Comparison of ENCODE assay signal across 1 cellular context in the genomic region with DNA sequence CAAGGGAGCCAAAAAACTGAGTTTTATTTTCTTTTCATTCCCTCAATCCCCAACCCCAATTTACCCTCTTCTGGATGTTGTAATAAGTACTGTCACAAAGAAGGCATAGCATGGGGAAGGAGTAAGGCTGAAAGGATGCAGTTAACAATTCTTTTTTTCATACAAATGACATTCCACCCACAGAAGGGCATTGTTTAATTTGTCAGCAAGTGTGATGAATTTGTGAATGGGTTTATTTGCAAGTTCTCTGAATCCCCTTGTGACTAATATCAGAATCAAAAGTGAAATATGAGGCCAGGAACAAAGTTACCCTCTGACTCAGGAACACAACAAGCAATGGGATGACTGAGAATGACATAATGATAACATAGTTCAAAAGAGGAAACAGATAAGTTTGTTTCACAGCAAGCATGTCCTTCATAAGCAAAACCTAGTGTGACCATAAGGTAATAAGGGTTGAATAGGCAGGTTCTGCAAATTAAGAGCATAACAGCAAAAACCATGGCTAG.
A peak's percentile ranks its signal among the peaks of the same experiment; 100 is the strongest.
TF ChIP-seq lines count a peak whose summit lies in the region.

No MANE protein-coding gene starts in this region.

TF ChIP-seq in HEK293, 187 proteins besides CTCF, POLR2A, EP300 and RAD21 (continued from another document):
- peak; percentile 47 for TF ChIP-seq ZNF518A (tag by site-specific recombination; conservative IDR thresholded peaks at IDR 0.05; ENCODE audit: low read depth)
- peak; percentile 30; the same call in 1 of the 2 replicates for TF ChIP-seq ZXDB (tag by site-specific recombination; IDR thresholded peaks at IDR 0.05)
- TF ChIP-seq ZNF626 (tag by site-specific recombination; IDR thresholded peaks at IDR 0.05), result no peak
- no peak for TF ChIP-seq ZNF529 (tag by site-specific recombination; IDR thresholded peaks at IDR 0.05; ENCODE audit: insufficient replicate concordance)
- no peak for TF ChIP-seq EGR2 (tag by site-specific recombination; IDR thresholded peaks at IDR 0.05; ENCODE audit: low read depth)
- no peak for TF ChIP-seq GLIS1 (tag by site-specific recombination; IDR thresholded peaks at IDR 0.05)
- peak; percentile 85 for TF ChIP-seq ATF2 (tag by site-specific recombination; IDR thresholded peaks at IDR 0.05; ENCODE audit: low read depth)
- TF ChIP-seq ZNF580 (tag by site-specific recombination; IDR thresholded peaks at IDR 0.05), result 0 out of 2 replicates have a peak, but pooled peaks have one; percentile 28
- TF ChIP-seq ZNF146 (tag by site-specific recombination; IDR thresholded peaks at IDR 0.05), result peak; percentile 52; the same call in 1 of the 2 replicates
- TF ChIP-seq KLF10 (tag by site-specific recombination; IDR thresholded peaks at IDR 0.05), result peak; percentile 54
- TF ChIP-seq ZNF202 (tag by site-specific recombination; IDR thresholded peaks at IDR 0.05; ENCODE audit: borderline replicate concordance), result no peak
- TF ChIP-seq, protein P1, sequence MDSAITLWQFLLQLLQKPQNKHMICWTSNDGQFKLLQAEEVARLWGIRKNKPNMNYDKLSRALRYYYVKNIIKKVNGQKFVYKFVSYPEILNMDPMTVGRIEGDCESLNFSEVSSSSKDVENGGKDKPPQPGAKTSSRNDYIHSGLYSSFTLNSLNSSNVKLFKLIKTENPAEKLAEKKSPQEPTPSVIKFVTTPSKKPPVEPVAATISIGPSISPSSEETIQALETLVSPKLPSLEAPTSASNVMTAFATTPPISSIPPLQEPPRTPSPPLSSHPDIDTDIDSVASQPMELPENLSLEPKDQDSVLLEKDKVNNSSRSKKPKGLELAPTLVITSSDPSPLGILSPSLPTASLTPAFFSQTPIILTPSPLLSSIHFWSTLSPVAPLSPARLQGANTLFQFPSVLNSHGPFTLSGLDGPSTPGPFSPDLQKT (IDR thresholded peaks at IDR 0.05; ENCODE audit: borderline replicate concordance, low read depth, low read length), result no peak
- no peak for TF ChIP-seq ZNF555 (tag by site-specific recombination; conservative IDR thresholded peaks at IDR 0.05)
- peak; percentile 80 for TF ChIP-seq ZNF660 (tag by site-specific recombination; IDR thresholded peaks at IDR 0.05)
- TF ChIP-seq, protein P2, sequence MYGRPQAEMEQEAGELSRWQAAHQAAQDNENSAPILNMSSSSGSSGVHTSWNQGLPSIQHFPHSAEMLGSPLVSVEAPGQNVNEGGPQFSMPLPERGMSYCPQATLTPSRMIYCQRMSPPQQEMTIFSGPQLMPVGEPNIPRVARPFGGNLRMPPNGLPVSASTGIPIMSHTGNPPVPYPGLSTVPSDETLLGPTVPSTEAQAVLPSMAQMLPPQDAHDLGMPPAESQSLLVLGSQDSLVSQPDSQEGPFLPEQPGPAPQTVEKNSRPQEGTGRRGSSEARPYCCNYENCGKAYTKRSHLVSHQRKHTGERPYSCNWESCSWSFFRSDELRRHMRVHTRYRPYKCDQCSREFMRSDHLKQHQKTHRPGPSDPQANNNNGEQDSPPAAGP (tag by site-specific recombination; IDR thresholded peaks at IDR 0.05), result 0 out of 2 replicates have a peak, but pooled peaks have one; percentile 19
- peak; percentile 78 for TF ChIP-seq ZNF24 (tag by site-specific recombination; IDR thresholded peaks at IDR 0.05)
- TF ChIP-seq, protein P3, sequence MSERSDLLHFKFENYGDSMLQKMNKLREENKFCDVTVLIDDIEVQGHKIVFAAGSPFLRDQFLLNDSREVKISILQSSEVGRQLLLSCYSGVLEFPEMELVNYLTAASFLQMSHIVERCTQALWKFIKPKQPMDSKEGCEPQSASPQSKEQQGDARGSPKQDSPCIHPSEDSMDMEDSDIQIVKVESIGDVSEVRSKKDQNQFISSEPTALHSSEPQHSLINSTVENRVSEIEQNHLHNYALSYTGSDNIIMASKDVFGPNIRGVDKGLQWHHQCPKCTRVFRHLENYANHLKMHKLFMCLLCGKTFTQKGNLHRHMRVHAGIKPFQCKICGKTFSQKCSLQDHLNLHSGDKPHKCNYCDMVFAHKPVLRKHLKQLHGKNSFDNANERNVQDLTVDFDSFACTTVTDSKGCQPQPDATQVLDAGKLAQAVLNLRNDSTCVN (tag by site-specific recombination; optimal IDR thresholded peaks at IDR 0.05), result no peak
- peak; percentile 89 for TF ChIP-seq ZEB2 (tag by site-specific recombination; IDR thresholded peaks at IDR 0.05)
- TF ChIP-seq ZNF155 (tag by site-specific recombination; IDR thresholded peaks at IDR 0.05), result no peak
- peak; percentile 25; the same call in 1 of the 2 replicates for TF ChIP-seq KLF9 (tag by site-specific recombination; IDR thresholded peaks at IDR 0.05; ENCODE audit: low read depth)
- 0 out of 2 replicates have a peak, but pooled peaks have one; percentile 28 for TF ChIP-seq ZFHX2 (tag by site-specific recombination; conservative IDR thresholded peaks at IDR 0.05)
- TF ChIP-seq ZNF639 (tag by site-specific recombination; IDR thresholded peaks at IDR 0.05), result peak; percentile 90
- TF ChIP-seq HIC1 (tag by site-specific recombination; IDR thresholded peaks at IDR 0.05), result peak; percentile 68
- peak; percentile 89 for TF ChIP-seq INSM2 (tag by site-specific recombination; IDR thresholded peaks at IDR 0.05)
- TF ChIP-seq OSR2 (tag by site-specific recombination; IDR thresholded peaks at IDR 0.05), result peak; percentile 62
- no peak for TF ChIP-seq KLF8 (tag by site-specific recombination; IDR thresholded peaks at IDR 0.05)
- TF ChIP-seq, protein P4, sequence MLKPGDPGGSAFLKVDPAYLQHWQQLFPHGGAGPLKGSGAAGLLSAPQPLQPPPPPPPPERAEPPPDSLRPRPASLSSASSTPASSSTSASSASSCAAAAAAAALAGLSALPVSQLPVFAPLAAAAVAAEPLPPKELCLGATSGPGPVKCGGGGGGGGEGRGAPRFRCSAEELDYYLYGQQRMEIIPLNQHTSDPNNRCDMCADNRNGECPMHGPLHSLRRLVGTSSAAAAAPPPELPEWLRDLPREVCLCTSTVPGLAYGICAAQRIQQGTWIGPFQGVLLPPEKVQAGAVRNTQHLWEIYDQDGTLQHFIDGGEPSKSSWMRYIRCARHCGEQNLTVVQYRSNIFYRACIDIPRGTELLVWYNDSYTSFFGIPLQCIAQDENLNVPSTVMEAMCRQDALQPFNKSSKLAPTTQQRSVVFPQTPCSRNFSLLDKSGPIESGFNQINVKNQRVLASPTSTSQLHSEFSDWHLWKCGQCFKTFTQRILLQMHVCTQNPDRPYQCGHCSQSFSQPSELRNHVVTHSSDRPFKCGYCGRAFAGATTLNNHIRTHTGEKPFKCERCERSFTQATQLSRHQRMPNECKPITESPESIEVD (tag by site-specific recombination; IDR thresholded peaks at IDR 0.05), result peak; percentile 70
- 0 out of 2 replicates have a peak, but pooled peaks have one; percentile 22 for TF ChIP-seq PRDM1 (tag by site-specific recombination; IDR thresholded peaks at IDR 0.05)
- TF ChIP-seq ZFP69B (tag by site-specific recombination; IDR thresholded peaks at IDR 0.05), result 0 out of 2 replicates have a peak, but pooled peaks have one; percentile 25
- peak; percentile 96 for TF ChIP-seq SP7 (tag by site-specific recombination; IDR thresholded peaks at IDR 0.05)
